In genomic region chr5:162139190-162139589, GRCh38 we compare ENCODE assay signal across 5 cellular contexts.
"Had no signal": no experiment of that assay in that cellular context is flagged by ENCODE, and none has a peak within 500 bp of the region (broad histone marks: within the 10 kb centered on the region; RNA-seq: fewer than 3 reads in every experiment).

No MANE protein-coding gene starts in this region.

- DNase-seq: H9, HCEC 1CT, IMR-90 had no signal

- ATAC-seq: GM23338, K562 had no signal

- H3K4me2 ChIP-seq: GM23338 had no signal

- H2AFZ ChIP-seq: GM23338 had no signal

- H3K4me3 ChIP-seq: GM23338, K562 had no signal
